In genomic region chr10:36048780-36049179, GRCh38 we compare ENCODE assay signal across 33 cellular contexts.
"Had no signal": no experiment of that assay in that cellular context is flagged by ENCODE, and none has a peak within 500 bp of the region (broad histone marks: within the 10 kb centered on the region; RNA-seq: fewer than 3 reads in every experiment).

No MANE protein-coding gene starts in this region.

- ATAC-seq: activated naive CD4-positive, alpha-beta T cell treated with anti-CD3 and anti-CD28 coated beads, Interleukin-2, amount 50 U/mL, for 72 hours; activated naive CD8-positive, alpha-beta T cell treated with anti-CD3 and anti-CD28 coated beads, Interleukin-2, amount 50 U/mL, for 24 hours; activated T-cell treated with anti-CD3 and anti-CD28 coated beads, Interleukin-2, amount 50 U/mL, for 4 hours; activated T-cell treated with anti-CD3 and anti-CD28 coated beads, Interleukin-2, amount 50 U/mL, for 72 hours; activated T-helper 17 cell treated with anti-CD3 and anti-CD28 coated beads, Interleukin-2, amount 50 U/mL, for 72 hours; body of pancreas had no signal

- DNase-seq: activated effector memory CD4-positive, alpha-beta T cell treated with anti-CD3 and anti-CD28 coated beads, Interleukin-2, amount 50 U/mL, for 16 hours; activated effector memory CD4-positive, alpha-beta T cell treated with Interleukin-2 at 50 U/mL for 16 hours; activated gamma-delta T cell; activated gamma-delta T cell treated with Interleukin-2 at 50 U/mL for 16 hours; activated naive CD4-positive, alpha-beta T cell; activated naive CD4-positive, alpha-beta T cell treated with anti-CD3 and anti-CD28 coated beads for 36 hours; activated naive CD4-positive, alpha-beta T cell treated with anti-CD3 and anti-CD28 coated beads, Interleukin-2, amount 10 ng/mL, durations not matched to agents 7 days and 5 days; activated naive CD4-positive, alpha-beta T cell treated with anti-CD3 and anti-CD28 coated beads, Interleukin-2, amount 50 U/mL, for 16 hours; activated naive CD4-positive, alpha-beta T cell treated with Interleukin-2 at 50 U/mL for 16 hours; activated naive CD8-positive, alpha-beta T cell treated with anti-CD3 and anti-CD28 coated beads for 36 hours; activated naive CD8-positive, alpha-beta T cell treated with anti-CD3 and anti-CD28 coated beads, Interleukin-2, amount 10 ng/mL, durations not matched to agents 7 days and 5 days; activated naive CD8-positive, alpha-beta T cell treated with anti-CD3 and anti-CD28 coated beads, Interleukin-2, amount 50 U/mL, for 24 hours; activated T-cell treated with anti-CD3 and anti-CD28 coated beads, Interleukin-2, amount 50 U/mL, for 1 hour; activated T-cell treated with anti-CD3 and anti-CD28 coated beads, Interleukin-2, amount 50 U/mL, for 24 hours; activated T-cell treated with anti-CD3 and anti-CD28 coated beads, Interleukin-2, amount 50 U/mL, for 4 hours; activated T-cell treated with anti-CD3 and anti-CD28 coated beads, Interleukin-2, amount 50 U/mL, for 48 hours; activated T-cell treated with anti-CD3 and anti-CD28 coated beads, Interleukin-2, amount 50 U/mL, for 72 hours; adrenal gland; amniotic stem cell; amygdala; anterior cingulate cortex; aorta; body of pancreas; brain microvascular endothelial cell; caudate nucleus; central memory CD4-positive, alpha-beta T cell; cerebellar nuclear complex had no signal

- H3K27ac ChIP-seq: adrenal gland, ascending aorta, body of pancreas, brain microvascular endothelial cell, cardiac muscle cell had no signal

- H3K36me3 ChIP-seq: adrenal gland, ascending aorta, brain microvascular endothelial cell, cardiac muscle cell had no signal

- FAIRE-seq: astrocyte, bronchial epithelial cell had no signal

- H3K4me3 ChIP-seq: adrenal gland, ascending aorta, body of pancreas, cardiac muscle cell had no signal

- H3K4me1 ChIP-seq: adrenal gland, ascending aorta, body of pancreas had no signal

- H3K27me3 ChIP-seq: adrenal gland, ascending aorta, body of pancreas, brain microvascular endothelial cell, cardiac muscle cell had no signal

- H3K9me3 ChIP-seq: adrenal gland, ascending aorta, body of pancreas had no signal
